22 cellular contexts compared by ENCODE assay signal in the genomic region with DNA sequence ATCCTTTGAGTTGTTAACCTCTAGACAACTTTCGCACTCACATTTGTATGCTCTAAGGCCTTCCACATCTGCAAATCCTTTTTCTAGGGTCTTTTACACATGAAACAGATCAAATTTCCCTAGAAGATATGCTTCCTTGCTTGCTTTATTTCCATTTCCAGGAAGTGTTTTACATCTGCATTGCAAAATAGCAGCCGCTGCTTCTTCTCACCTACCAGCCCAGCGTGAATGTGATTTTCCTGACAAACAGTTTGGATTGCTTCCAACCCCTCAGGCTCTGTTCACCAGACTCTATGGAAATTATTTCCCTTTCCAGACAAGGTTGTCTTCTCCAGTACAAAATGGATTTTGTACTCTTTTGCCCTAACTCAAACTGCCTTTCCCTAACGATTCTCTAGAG. TPM values are rescaled to one million over a fixed set of nuclear protein-coding genes. Genes with fewer than 3 reads are reported as not detected.
A peak's percentile ranks its signal among the peaks of the same experiment; 100 is the strongest.
DNase-seq lines count a peak whose midpoint lies in the region; ATAC-seq, FAIRE-seq and TF ChIP-seq lines count a peak whose summit lies in the region.
"Had no signal": no experiment of that assay in that cellular context is flagged by ENCODE, and none has a peak within 500 bp of the region (broad histone marks: within the 10 kb centered on the region; RNA-seq: fewer than 3 reads in every experiment).

No MANE protein-coding gene starts in this region.

- H3K9me1 ChIP-seq in keratinocyte (ENCODE audit: control insufficient read depth, extremely low read depth, insufficient read depth, low read length) = no peaks in the 10 kb centered on the region

- TF ChIP-seq EP300 in Ishikawa (IDR thresholded peaks at IDR 0.05; ENCODE audit: borderline replicate concordance) = no peak; the same call in 1 of the 2 replicates

- H3K36me3 ChIP-seq in BE2C (no peaks in the 10 kb centered on the region), bronchial epithelial cell (ENCODE audit: control insufficient read depth, insufficient read depth, low read length) (no peaks in the 10 kb centered on the region), keratinocyte (ENCODE audit: control insufficient read depth in 2 of 2, extremely low read depth in 1 of 2, insufficient read depth in 2 of 2, low read length in 2 of 2) (no peaks in the 10 kb centered on the region), brain microvascular endothelial cell (replicated peaks) (no peaks in the 10 kb centered on the region), OCI-LY7 (ENCODE audit: insufficient read depth, low read length) (no peaks in the 10 kb centered on the region)
- H3K36me3 ChIP-seq: cardiac muscle cell, left ventricle myocardium inferior had no signal

- DNase-seq in BE2C (peak; percentile 21), bronchial epithelial cell (ENCODE audit: low read depth) (peak; percentile 61), keratinocyte (ENCODE audit: low read depth, low spot score) (no peak), brain microvascular endothelial cell (no peak), inferior parietal cortex (ENCODE audit: extremely low spot score) (no peak), OCI-LY7 (ENCODE audit: low spot score) (no peak)
- DNase-seq: activated CD8-positive, alpha-beta memory T cell treated with anti-CD3 and anti-CD28 coated beads, Interleukin-2, amount 10 ng/mL, durations not matched to agents 7 days and 5 days; activated naive CD8-positive, alpha-beta T cell treated with anti-CD3 and anti-CD28 coated beads for 36 hours; dermis blood vessel endothelial cell; DMS153; foreskin melanocyte; hypothalamus; left ventricle myocardium inferior; NCI-H1417; NCI-H2171 treated with DMSO at 0.1 percent for 48 hours; NCI-H82 had no signal

- no peaks in the 10 kb centered on the region for H4K20me1 ChIP-seq in keratinocyte (ENCODE audit: control insufficient read depth, extremely low read depth, insufficient read depth, low read length)
- no peaks in the 10 kb centered on the region for H4K20me1 ChIP-seq in OCI-LY7 (ENCODE audit: insufficient read depth, low read length)

- FAIRE-seq in bronchial epithelial cell (lab: Jason Lieb, UNC) (no peak), keratinocyte (lab: Jason Lieb, UNC) (peak; percentile 52)
- FAIRE-seq: GM12891, RCC 7860 had no signal

- no peaks in the 10 kb centered on the region for H3K79me2 ChIP-seq in keratinocyte (ENCODE audit: control insufficient read depth, insufficient read depth, low read length)
- no peaks in the 10 kb centered on the region for H3K79me2 ChIP-seq in OCI-LY7 (ENCODE audit: insufficient read depth, low read depth, low read length)

- H2AFZ ChIP-seq in keratinocyte (ENCODE audit: control insufficient read depth, low read length) (no peak overlapping the region), OCI-LY7 (ENCODE audit: low read length) (no peak overlapping the region)

- no peak for TF ChIP-seq RAD21 in Ishikawa (IDR thresholded peaks at IDR 0.05; ENCODE audit: low read depth)

- no TSS peak for BruUV-seq in OCI-LY7 (replicated peaks; lab: Mats Ljungman, UMichigan)

- dilution Hi-C loops in keratinocyte (cut with MboI; ENCODE audit: extremely low pct_ligation_motif_present, low sequenced_read_pairs) = no loop called here

- intact Hi-C loops in OCI-LY7 (cut with micrococcal nuclease; ENCODE audit: unreplicated experiment) = no loop called here

- H3K4me3 ChIP-seq in BE2C (ENCODE audit: low read depth, low read length) = no peak overlapping the region
- H3K4me3 ChIP-seq in bronchial epithelial cell (ENCODE audit: low read depth, low read length) = no peak overlapping the region
- no peak overlapping the region for H3K4me3 ChIP-seq in keratinocyte (ENCODE audit: control insufficient read depth in 2 of 3, extremely low read depth in 1 of 3, insufficient read depth in 2 of 3, low read depth in 1 of 3, low read length in 3 of 3)
- H3K4me3 ChIP-seq in brain microvascular endothelial cell (ENCODE audit: low read depth, low read length) = no peak overlapping the region
- no peak overlapping the region for H3K4me3 ChIP-seq in OCI-LY7 (ENCODE audit: low read depth, low read length, poor library complexity, severe bottlenecking)
- H3K4me3 ChIP-seq: cardiac muscle cell, left ventricle myocardium inferior had no signal

- H3K4me2 ChIP-seq in keratinocyte (ENCODE audit: control insufficient read depth, extremely low read depth, insufficient read depth, low read depth, low read length) (no peak overlapping the region), OCI-LY7 (ENCODE audit: low read length) (no peak overlapping the region)

- CTCF ChIA-PET in OCI-LY7 (lab: Charles Lee; ENCODE audit: unreplicated experiment) = no interaction called here

- no peak for ATAC-seq in GM18907 (IDR thresholded peaks at IDR 0.05; ENCODE audit: unreplicated experiment)
- ATAC-seq: activated CD8-positive, alpha-beta memory T cell treated with anti-CD3 and anti-CD28 coated beads, Interleukin-2, amount 10 ng/mL, durations not matched to agents 7 days and 5 days; activated T-helper 17 cell treated with anti-CD3 and anti-CD28 coated beads, Interleukin-2, amount 50 U/mL, for 72 hours had no signal

- H3K9me3 ChIP-seq in BE2C = no peaks in the 10 kb centered on the region
- H3K9me3 ChIP-seq in keratinocyte (ENCODE audit: control insufficient read depth, low read depth, low read length) = no peaks in the 10 kb centered on the region
- H3K9me3 ChIP-seq in OCI-LY7 (ENCODE audit: low read length) = no peaks in the 10 kb centered on the region

- H3K9me2 ChIP-seq in OCI-LY7 (ENCODE audit: insufficient read depth, low read length) = no peaks in the 10 kb centered on the region

- POLR2A ChIA-PET in OCI-LY7 (lab: Charles Lee) = no interaction called here

- H3K4me1 ChIP-seq in BE2C (no peaks in the 10 kb centered on the region), keratinocyte (ENCODE audit: control insufficient read depth, extremely low read depth, insufficient read depth, low read length) (peaks cover 6% of the 10 kb centered on the region), OCI-LY7 (ENCODE audit: insufficient read depth, low read length, poor library complexity, severe bottlenecking) (no peaks in the 10 kb centered on the region)
- H3K4me1 ChIP-seq: left ventricle myocardium inferior had no signal

- no peak overlapping the region for H3K9ac ChIP-seq in keratinocyte (ENCODE audit: control insufficient read depth, extremely low read depth, insufficient read depth, low read length)

- H3K27ac ChIP-seq in keratinocyte (ENCODE audit: control insufficient read depth, insufficient read depth, low read length) = no peak overlapping the region
- H3K27ac ChIP-seq in brain microvascular endothelial cell = no peak overlapping the region
- no peak overlapping the region for H3K27ac ChIP-seq in OCI-LY7 (ENCODE audit: low read depth, low read length, poor library complexity, severe bottlenecking)
- H3K27ac ChIP-seq: cardiac muscle cell, left ventricle myocardium inferior had no signal

- TF ChIP-seq CTCF in BE2C (IDR thresholded peaks at IDR 0.05; ENCODE audit: low read depth, low read length) (no peak), bronchial epithelial cell (IDR thresholded peaks at IDR 0.05; ENCODE audit: insufficient read depth, low read length, severe bottlenecking) (no peak), keratinocyte (optimal IDR thresholded peaks at IDR 0.05 in 1 of 3, IDR thresholded peaks at IDR 0.05 in 1 of 3, conservative IDR thresholded peaks at IDR 0.05 in 1 of 3; ENCODE audit: extremely low read depth in 1 of 3, insufficient read depth in 2 of 3, low read length in 3 of 3) (no peak), brain microvascular endothelial cell (IDR thresholded peaks at IDR 0.05; ENCODE audit: low read depth, low read length, missing control alignments) (no peak), OCI-LY7 (conservative IDR thresholded peaks at IDR 0.05; ENCODE audit: low read length) (no peak)

- H3K27me3 ChIP-seq in BE2C (no peaks in the 10 kb centered on the region), bronchial epithelial cell (ENCODE audit: control insufficient read depth, insufficient read depth, low read length) (no peaks in the 10 kb centered on the region), keratinocyte (ENCODE audit: control insufficient read depth, extremely low read depth, insufficient read depth, low read length) (no peaks in the 10 kb centered on the region), brain microvascular endothelial cell (replicated peaks) (no peaks in the 10 kb centered on the region)
- H3K27me3 ChIP-seq: cardiac muscle cell had no signal

- in situ Hi-C loops in brain microvascular endothelial cell (cut with HindIII; ENCODE audit: low pct_ligation_motif_present, low sequenced_read_pairs) = no loop called here

TF ChIP-seq in Ishikawa, 13 proteins besides CTCF, POLR2A, EP300 and RAD21 (continues in another document):
- peak; percentile 85 for TF ChIP-seq CEBPB (IDR thresholded peaks at IDR 0.05)
- no peak for TF ChIP-seq TCF12 (IDR thresholded peaks at IDR 0.05; ENCODE audit: low read depth)
- TF ChIP-seq NFIC (IDR thresholded peaks at IDR 0.05) = peak; percentile 68
- TF ChIP-seq, protein P1, sequence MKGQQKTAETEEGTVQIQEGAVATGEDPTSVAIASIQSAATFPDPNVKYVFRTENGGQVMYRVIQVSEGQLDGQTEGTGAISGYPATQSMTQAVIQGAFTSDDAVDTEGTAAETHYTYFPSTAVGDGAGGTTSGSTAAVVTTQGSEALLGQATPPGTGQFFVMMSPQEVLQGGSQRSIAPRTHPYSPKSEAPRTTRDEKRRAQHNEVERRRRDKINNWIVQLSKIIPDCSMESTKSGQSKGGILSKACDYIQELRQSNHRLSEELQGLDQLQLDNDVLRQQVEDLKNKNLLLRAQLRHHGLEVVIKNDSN (IDR thresholded peaks at IDR 0.05) = no peak

RNA-seq across cellular contexts. Expression of a gene that starts 50.9 kb away (rescaled TPM):
- 0.11 TPM for polyA plus RNA-seq in BE2C (2012; ENCODE audit: insufficient read depth, insufficient read length, low read depth)
- total RNA-seq in bronchial epithelial cell (0.26 and 5.5 TPM in 2 replicates), OCI-LY7 (2022) (not detected in 2 replicates)
- 1.1 to 1.7 TPM (median 1.1 TPM) in 3 replicates for polyA plus RNA-seq in keratinocyte
- 0.11 TPM for polyA plus RNA-seq in keratinocyte (2011; ENCODE audit: low read depth)
- 0.60 and 1.2 TPM in 2 replicates for polyA plus RNA-seq in keratinocyte (2011; cell fraction: cytosol; rRNA removed)
- 0.48 and 0.52 TPM in 2 replicates for polyA plus RNA-seq in keratinocyte (2011; cell fraction: nucleus; rRNA removed)
- 0.37 and 2.8 TPM in 2 replicates for polyA plus RNA-seq in keratinocyte (2012; ENCODE audit: low replicate concordance)
- polyA minus RNA-seq in keratinocyte = 0.99 to 4.6 TPM (median 1.1 TPM) in 3 replicates
- polyA minus RNA-seq in keratinocyte (2011; cell fraction: cytosol; rRNA and poly(A)+ RNA removed) = 3.5 TPM
- polyA minus RNA-seq in keratinocyte (2011; cell fraction: nucleus; rRNA and poly(A)+ RNA removed) = 0.21 and 0.47 TPM in 2 replicates
- total RNA-seq in OCI-LY7 (2014; rRNA removed; shearing (Covaris generic)) = 0.03 TPM in 1 of 2 replicates, not detected in the other

Comparison
In these comparisons a context has a peak if more than half of its experiments do, and no peak if none do; other contexts are left out.
1. DNase-seq: peak in BE2C (single experiment) and bronchial epithelial cell (single experiment); none in keratinocyte (single experiment), brain microvascular endothelial cell (single experiment), inferior parietal cortex (single experiment) and OCI-LY7 (single experiment).